In genomic region chr16:52469091-52469490, GRCh38 we compare ENCODE assay signal across 32 cellular contexts.
"Had no signal": no experiment of that assay in that cellular context is flagged by ENCODE, and none has a peak within 500 bp of the region (broad histone marks: within the 10 kb centered on the region; RNA-seq: fewer than 3 reads in every experiment).

No MANE protein-coding gene starts in this region.

- H3K4me1 ChIP-seq: ascending aorta, breast epithelium, colonic mucosa had no signal

- H3K4me1 Mint-ChIP-seq: activated CD4-positive, alpha-beta T cell treated with anti-CD3 and anti-CD28 coated beads for 36 hours; activated CD4-positive, alpha-beta T cell treated with anti-CD3 and anti-CD28 coated beads, Interleukin-2, amount 10 ng/mL, durations not matched to agents 24 days and 14 days; activated CD8-positive, alpha-beta memory T cell treated with anti-CD3 and anti-CD28 coated beads, Interleukin-2, amount 10 ng/mL, durations not matched to agents 7 days and 5 days; activated naive CD4-positive, alpha-beta T cell treated with anti-CD3 and anti-CD28 coated beads, Interleukin-2, amount 10 ng/mL, durations not matched to agents 7 days and 5 days; activated naive CD8-positive, alpha-beta T cell treated with anti-CD3 and anti-CD28 coated beads, Interleukin-2, amount 10 ng/mL, durations not matched to agents 7 days and 5 days had no signal

- H3K36me3 Mint-ChIP-seq: activated CD4-positive, alpha-beta memory T cell treated with anti-CD3 and anti-CD28 coated beads for 36 hours; activated CD8-positive, alpha-beta memory T cell treated with anti-CD3 and anti-CD28 coated beads, Interleukin-2, amount 10 ng/mL, durations not matched to agents 7 days and 5 days; activated naive CD4-positive, alpha-beta T cell treated with anti-CD3 and anti-CD28 coated beads, Interleukin-2, amount 10 ng/mL, durations not matched to agents 7 days and 5 days; activated naive CD4-positive, alpha-beta T cell treated with anti-CD3 and anti-CD28 coated beads, Interleukin-2, amount 50 U/mL, for 72 hours; activated naive CD8-positive, alpha-beta T cell treated with anti-CD3 and anti-CD28 coated beads, Interleukin-2, amount 10 ng/mL, durations not matched to agents 7 days and 5 days had no signal

- H3K4me3 ChIP-seq: ascending aorta, breast epithelium, cardiac muscle cell, colonic mucosa had no signal

- H3K9me3 ChIP-seq: ascending aorta, breast epithelium, colonic mucosa had no signal

- H3K27me3 Mint-ChIP-seq: activated CD4-positive, alpha-beta memory T cell treated with anti-CD3 and anti-CD28 coated beads for 36 hours; activated CD4-positive, alpha-beta T cell treated with anti-CD3 and anti-CD28 coated beads for 36 hours; activated CD4-positive, alpha-beta T cell treated with anti-CD3 and anti-CD28 coated beads, Interleukin-2, amount 10 ng/mL, durations not matched to agents 24 days and 14 days; activated CD8-positive, alpha-beta memory T cell treated with anti-CD3 and anti-CD28 coated beads, Interleukin-2, amount 10 ng/mL, durations not matched to agents 7 days and 5 days; activated naive CD4-positive, alpha-beta T cell treated with anti-CD3 and anti-CD28 coated beads, Interleukin-2, amount 10 ng/mL, durations not matched to agents 7 days and 5 days; activated naive CD8-positive, alpha-beta T cell treated with anti-CD3 and anti-CD28 coated beads, Interleukin-2, amount 10 ng/mL, durations not matched to agents 7 days and 5 days had no signal

- FAIRE-seq: endometrium, endothelial cell of umbilical vein had no signal

- H3K27me3 ChIP-seq: ascending aorta, breast epithelium, cardiac muscle cell, colonic mucosa had no signal

- H3K4me3 Mint-ChIP-seq: activated CD4-positive, alpha-beta memory T cell treated with anti-CD3 and anti-CD28 coated beads for 36 hours; activated CD4-positive, alpha-beta T cell treated with anti-CD3 and anti-CD28 coated beads for 36 hours; activated CD4-positive, alpha-beta T cell treated with anti-CD3 and anti-CD28 coated beads, Interleukin-2, amount 10 ng/mL, durations not matched to agents 24 days and 14 days; activated CD8-positive, alpha-beta memory T cell treated with anti-CD3 and anti-CD28 coated beads, Interleukin-2, amount 10 ng/mL, durations not matched to agents 7 days and 5 days; activated CD8-positive, alpha-beta T cell treated with anti-CD3 and anti-CD28 coated beads, Interleukin-2, amount 10 ng/mL, durations not matched to agents 7 days and 5 days; activated naive CD4-positive, alpha-beta T cell treated with anti-CD3 and anti-CD28 coated beads, Interleukin-2, amount 10 ng/mL, durations not matched to agents 7 days and 5 days; activated naive CD8-positive, alpha-beta T cell treated with anti-CD3 and anti-CD28 coated beads, Interleukin-2, amount 10 ng/mL, durations not matched to agents 7 days and 5 days; activated T-helper 1 cell treated with anti-CD3 and anti-CD28 coated beads, Interleukin-12 subunit alpha, Interleukin-12 subunit beta, Interleukin-2, Interleukin-4 antibody, amounts not matched to agents 30 ng/mL and 10 ng/mL and 1 ng/mL, durations not matched to agents 14 hours and 24 hours and 36 hours; brain had no signal

- H3K9me3 Mint-ChIP-seq: activated naive CD4-positive, alpha-beta T cell treated with anti-CD3 and anti-CD28 coated beads, Interleukin-2, amount 10 ng/mL, durations not matched to agents 7 days and 5 days; activated T-helper 2 cell treated with anti-CD3 and anti-CD28 coated beads, Interferon-gamma antibody, Interleukin-2, Interleukin-4, amounts not matched to agents 10 μg/mL and 5 μg/mL and 100 μg/mL, durations not matched to agents 14 hours and 24 hours and 36 hours had no signal

- H3K27ac ChIP-seq: ascending aorta, breast epithelium, cardiac muscle cell, colonic mucosa, epithelial cell of prostate had no signal

- H3K36me3 ChIP-seq: ascending aorta, breast epithelium, cardiac muscle cell, colonic mucosa had no signal

- DNase-seq: activated CD4-positive, alpha-beta memory T cell treated with anti-CD3 and anti-CD28 coated beads for 36 hours; activated CD4-positive, alpha-beta T cell treated with anti-CD3 and anti-CD28 coated beads for 36 hours; activated CD4-positive, alpha-beta T cell treated with anti-CD3 and anti-CD28 coated beads, Interleukin-2, amount 10 ng/mL, durations not matched to agents 24 days and 14 days; activated CD4-positive, CD25-positive, alpha-beta regulatory T cell; activated CD4-positive, CD25-positive, alpha-beta regulatory T cell treated with anti-CD3 and anti-CD28 coated beads, Interleukin-2, amount 50 U/mL, for 72 hours; activated CD8-positive, alpha-beta memory T cell treated with anti-CD3 and anti-CD28 coated beads, Interleukin-2, amount 10 ng/mL, durations not matched to agents 7 days and 5 days; activated CD8-positive, alpha-beta memory T cell treated with anti-CD3 and anti-CD28 coated beads, Interleukin-2, amount 50 U/mL, for 4 hours; activated CD8-positive, alpha-beta T cell treated with anti-CD3 and anti-CD28 coated beads, Interleukin-2, amount 10 ng/mL, durations not matched to agents 7 days and 5 days; activated effector memory CD4-positive, alpha-beta T cell treated with anti-CD3 and anti-CD28 coated beads, Interleukin-2, amount 50 U/mL, for 16 hours; activated naive CD4-positive, alpha-beta T cell; activated naive CD4-positive, alpha-beta T cell treated with anti-CD3 and anti-CD28 coated beads, Interleukin-2, amount 10 ng/mL, durations not matched to agents 7 days and 5 days; activated naive CD8-positive, alpha-beta T cell treated with anti-CD3 and anti-CD28 coated beads, Interleukin-2, amount 10 ng/mL, durations not matched to agents 7 days and 5 days; activated T-cell treated with anti-CD3 and anti-CD28 coated beads, Interleukin-2, amount 50 U/mL, for 1 hour; activated T-cell treated with anti-CD3 and anti-CD28 coated beads, Interleukin-2, amount 50 U/mL, for 48 hours; central memory CD4-positive, alpha-beta T cell; cerebellar nuclear complex; colonic mucosa; effector CD8-positive, alpha-beta T cell; foreskin fibroblast; head of caudate nucleus; T-helper 2 cell had no signal

- H3K27ac Mint-ChIP-seq: activated CD4-positive, alpha-beta memory T cell treated with anti-CD3 and anti-CD28 coated beads for 36 hours; activated CD4-positive, alpha-beta T cell treated with anti-CD3 and anti-CD28 coated beads for 36 hours; activated CD4-positive, alpha-beta T cell treated with anti-CD3 and anti-CD28 coated beads, Interleukin-2, amount 10 ng/mL, durations not matched to agents 24 days and 14 days; activated CD8-positive, alpha-beta memory T cell treated with anti-CD3 and anti-CD28 coated beads, Interleukin-2, amount 10 ng/mL, durations not matched to agents 7 days and 5 days; activated CD8-positive, alpha-beta T cell treated with anti-CD3 and anti-CD28 coated beads, Interleukin-2, amount 10 ng/mL, durations not matched to agents 7 days and 5 days; activated naive CD4-positive, alpha-beta T cell treated with anti-CD3 and anti-CD28 coated beads, Interleukin-2, amount 10 ng/mL, durations not matched to agents 7 days and 5 days; activated naive CD4-positive, alpha-beta T cell treated with anti-CD3 and anti-CD28 coated beads, Interleukin-2, amount 50 U/mL, for 72 hours; activated naive CD8-positive, alpha-beta T cell treated with anti-CD3 and anti-CD28 coated beads, Interleukin-2, amount 10 ng/mL, durations not matched to agents 7 days and 5 days; activated T-helper 1 cell treated with anti-CD3 and anti-CD28 coated beads, Interleukin-12 subunit alpha, Interleukin-12 subunit beta, Interleukin-2, Interleukin-4 antibody, amounts not matched to agents 30 ng/mL and 10 ng/mL and 1 ng/mL, durations not matched to agents 14 hours and 24 hours and 36 hours; activated T-helper 2 cell treated with anti-CD3 and anti-CD28 coated beads, Interferon-gamma antibody, Interleukin-2, Interleukin-4, amounts not matched to agents 10 μg/mL and 5 μg/mL and 100 μg/mL, durations not matched to agents 14 hours and 24 hours and 36 hours had no signal

- ATAC-seq: activated CD4-positive, alpha-beta T cell treated with anti-CD3 and anti-CD28 coated beads for 36 hours; activated CD8-positive, alpha-beta memory T cell treated with anti-CD3 and anti-CD28 coated beads, Interleukin-2, amount 10 ng/mL, durations not matched to agents 7 days and 5 days; activated CD8-positive, alpha-beta T cell treated with anti-CD3 and anti-CD28 coated beads, Interleukin-2, amount 10 ng/mL, durations not matched to agents 7 days and 5 days; activated naive CD4-positive, alpha-beta T cell treated with anti-CD3 and anti-CD28 coated beads, Interleukin-2, amount 50 U/mL, for 72 hours; esophagus mucosa had no signal
